In the genomic region with DNA sequence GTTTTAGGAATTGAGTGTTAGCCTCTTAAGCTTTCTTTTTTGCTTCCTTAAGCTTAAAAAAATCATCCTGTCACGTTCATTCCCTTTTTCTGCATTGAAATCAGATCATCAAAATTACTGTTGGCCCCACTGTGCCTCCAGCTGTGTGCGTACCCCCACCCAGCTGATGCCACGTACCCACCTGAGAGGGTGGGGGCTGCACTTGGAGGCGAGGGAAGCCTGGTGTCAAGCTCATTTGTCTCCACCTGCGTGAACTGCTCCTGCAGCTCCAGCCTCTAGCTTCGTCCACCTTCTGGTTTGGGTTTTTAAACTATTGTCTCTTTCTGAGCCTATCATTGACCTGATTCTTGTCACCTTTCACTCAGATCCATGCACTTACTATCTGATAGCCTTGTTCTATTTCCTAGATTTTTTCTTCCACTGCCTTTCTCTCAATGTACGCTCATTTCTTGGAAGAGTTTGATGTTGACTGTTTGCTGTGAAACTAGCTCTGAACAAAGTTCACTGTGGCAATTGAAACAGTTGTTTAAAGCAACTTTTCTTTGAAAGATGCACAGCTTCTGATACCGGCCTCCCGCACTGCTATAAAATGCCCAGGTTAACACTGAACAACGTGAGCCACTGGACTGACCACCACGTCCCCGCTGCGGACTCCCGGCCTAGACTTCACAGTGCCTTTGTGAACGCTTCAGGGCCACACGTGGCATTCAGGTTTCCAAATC, we compare ENCODE assay signal across 2 cellular contexts.
TF ChIP-seq lines count a peak whose summit lies in the region.

No MANE protein-coding gene starts in this region.

TF ChIP-seq in GM12878, 131 proteins besides CTCF, POLR2A, EP300 and RAD21:
- TF ChIP-seq POLR2AphosphoS5 (IDR thresholded peaks at IDR 0.05; ENCODE audit: low read length) (0 out of 2 replicates have a peak, but pooled peaks have one; percentile 23), RFX5 (IDR thresholded peaks at IDR 0.05; ENCODE audit: low read depth, low read length) (0 out of 2 replicates have a peak, but pooled peaks have one; percentile 17), PAX5 (IDR thresholded peaks at IDR 0.05; ENCODE audit: borderline replicate concordance, low read depth, low read length) (0 out of 2 replicates have a peak, but pooled peaks have one; percentile 1), IKZF2 (IDR thresholded peaks at IDR 0.05) (no peak), SMARCA5 (IDR thresholded peaks at IDR 0.05) (no peak), ZNF207 (IDR thresholded peaks at IDR 0.05; ENCODE audit: borderline replicate concordance) (no peak), ZNF274 (IDR thresholded peaks at IDR 0.05; ENCODE audit: insufficient read depth, insufficient read length) (no peak)
- TF ChIP-seq, protein P1, sequence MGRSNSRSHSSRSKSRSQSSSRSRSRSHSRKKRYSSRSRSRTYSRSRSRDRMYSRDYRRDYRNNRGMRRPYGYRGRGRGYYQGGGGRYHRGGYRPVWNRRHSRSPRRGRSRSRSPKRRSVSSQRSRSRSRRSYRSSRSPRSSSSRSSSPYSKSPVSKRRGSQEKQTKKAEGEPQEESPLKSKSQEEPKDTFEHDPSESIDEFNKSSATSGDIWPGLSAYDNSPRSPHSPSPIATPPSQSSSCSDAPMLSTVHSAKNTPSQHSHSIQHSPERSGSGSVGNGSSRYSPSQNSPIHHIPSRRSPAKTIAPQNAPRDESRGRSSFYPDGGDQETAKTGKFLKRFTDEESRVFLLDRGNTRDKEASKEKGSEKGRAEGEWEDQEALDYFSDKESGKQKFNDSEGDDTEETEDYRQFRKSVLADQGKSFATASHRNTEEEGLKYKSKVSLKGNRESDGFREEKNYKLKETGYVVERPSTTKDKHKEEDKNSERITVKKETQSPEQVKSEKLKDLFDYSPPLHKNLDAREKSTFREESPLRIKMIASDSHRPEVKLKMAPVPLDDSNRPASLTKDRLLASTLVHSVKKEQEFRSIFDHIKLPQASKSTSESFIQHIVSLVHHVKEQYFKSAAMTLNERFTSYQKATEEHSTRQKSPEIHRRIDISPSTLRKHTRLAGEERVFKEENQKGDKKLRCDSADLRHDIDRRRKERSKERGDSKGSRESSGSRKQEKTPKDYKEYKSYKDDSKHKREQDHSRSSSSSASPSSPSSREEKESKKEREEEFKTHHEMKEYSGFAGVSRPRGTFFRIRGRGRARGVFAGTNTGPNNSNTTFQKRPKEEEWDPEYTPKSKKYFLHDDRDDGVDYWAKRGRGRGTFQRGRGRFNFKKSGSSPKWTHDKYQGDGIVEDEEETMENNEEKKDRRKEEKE (IDR thresholded peaks at IDR 0.05): no peak

TF ChIP-seq in HepG2, 621 proteins besides CTCF, POLR2A, EP300 and RAD21 (continues in another document):
- TF ChIP-seq ZNF607 (CRISPR knock-in tag; IDR thresholded peaks at IDR 0.05; ENCODE audit: borderline replicate concordance) (no peak), HNF4A (CRISPR knock-in tag; IDR thresholded peaks at IDR 0.05) (peak; percentile 34; the same call in 1 of the 2 replicates), NRL (CRISPR knock-in tag; IDR thresholded peaks at IDR 0.05; ENCODE audit: borderline replicate concordance) (0 out of 2 replicates have a peak, but pooled peaks have one; percentile 32), ZNF205 (CRISPR knock-in tag; IDR thresholded peaks at IDR 0.05) (0 out of 2 replicates have a peak, but pooled peaks have one; percentile 55), SALL1 (CRISPR knock-in tag; IDR thresholded peaks at IDR 0.05) (peak; percentile 0; the same call in 1 of the 2 replicates), NFRKB (IDR thresholded peaks at IDR 0.05) (no peak), CBX5 (CRISPR knock-in tag; IDR thresholded peaks at IDR 0.05; ENCODE audit: borderline replicate concordance) (no peak), MEIS1 (CRISPR knock-in tag; IDR thresholded peaks at IDR 0.05; ENCODE audit: borderline replicate concordance) (0 out of 2 replicates have a peak, but pooled peaks have one; percentile 12), DMAP1 (CRISPR knock-in tag; IDR thresholded peaks at IDR 0.05) (0 out of 2 replicates have a peak, but pooled peaks have one; percentile 25), ZNF335 (CRISPR knock-in tag; IDR thresholded peaks at IDR 0.05) (no peak), ZBTB7B (CRISPR knock-in tag; IDR thresholded peaks at IDR 0.05) (peak; percentile 42; the same call in 1 of the 2 replicates), YY1 (IDR thresholded peaks at IDR 0.05; ENCODE audit: insufficient read depth, insufficient replicate concordance, low read depth, low read length) (no peak), ZNF124 (CRISPR knock-in tag; IDR thresholded peaks at IDR 0.05) (0 out of 2 replicates have a peak, but pooled peaks have one; percentile 27), ZNF547 (CRISPR knock-in tag; IDR thresholded peaks at IDR 0.05) (0 out of 2 replicates have a peak, but pooled peaks have one; percentile 30), NFKB2 (CRISPR knock-in tag; IDR thresholded peaks at IDR 0.05; ENCODE audit: borderline replicate concordance) (0 out of 2 replicates have a peak, but pooled peaks have one; percentile 35), ZNF17 (CRISPR knock-in tag; IDR thresholded peaks at IDR 0.05) (no peak), ZNF839 (CRISPR knock-in tag; IDR thresholded peaks at IDR 0.05; ENCODE audit: borderline replicate concordance) (no peak), TBX2 (CRISPR knock-in tag; IDR thresholded peaks at IDR 0.05; ENCODE audit: borderline replicate concordance) (0 out of 2 replicates have a peak, but pooled peaks have one; percentile 22)
- TF ChIP-seq, protein P2, sequence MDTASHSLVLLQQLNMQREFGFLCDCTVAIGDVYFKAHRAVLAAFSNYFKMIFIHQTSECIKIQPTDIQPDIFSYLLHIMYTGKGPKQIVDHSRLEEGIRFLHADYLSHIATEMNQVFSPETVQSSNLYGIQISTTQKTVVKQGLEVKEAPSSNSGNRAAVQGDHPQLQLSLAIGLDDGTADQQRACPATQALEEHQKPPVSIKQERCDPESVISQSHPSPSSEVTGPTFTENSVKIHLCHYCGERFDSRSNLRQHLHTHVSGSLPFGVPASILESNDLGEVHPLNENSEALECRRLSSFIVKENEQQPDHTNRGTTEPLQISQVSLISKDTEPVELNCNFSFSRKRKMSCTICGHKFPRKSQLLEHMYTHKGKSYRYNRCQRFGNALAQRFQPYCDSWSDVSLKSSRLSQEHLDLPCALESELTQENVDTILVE (CRISPR knock-in tag; IDR thresholded peaks at IDR 0.05): no peak
- TF ChIP-seq, protein P3, sequence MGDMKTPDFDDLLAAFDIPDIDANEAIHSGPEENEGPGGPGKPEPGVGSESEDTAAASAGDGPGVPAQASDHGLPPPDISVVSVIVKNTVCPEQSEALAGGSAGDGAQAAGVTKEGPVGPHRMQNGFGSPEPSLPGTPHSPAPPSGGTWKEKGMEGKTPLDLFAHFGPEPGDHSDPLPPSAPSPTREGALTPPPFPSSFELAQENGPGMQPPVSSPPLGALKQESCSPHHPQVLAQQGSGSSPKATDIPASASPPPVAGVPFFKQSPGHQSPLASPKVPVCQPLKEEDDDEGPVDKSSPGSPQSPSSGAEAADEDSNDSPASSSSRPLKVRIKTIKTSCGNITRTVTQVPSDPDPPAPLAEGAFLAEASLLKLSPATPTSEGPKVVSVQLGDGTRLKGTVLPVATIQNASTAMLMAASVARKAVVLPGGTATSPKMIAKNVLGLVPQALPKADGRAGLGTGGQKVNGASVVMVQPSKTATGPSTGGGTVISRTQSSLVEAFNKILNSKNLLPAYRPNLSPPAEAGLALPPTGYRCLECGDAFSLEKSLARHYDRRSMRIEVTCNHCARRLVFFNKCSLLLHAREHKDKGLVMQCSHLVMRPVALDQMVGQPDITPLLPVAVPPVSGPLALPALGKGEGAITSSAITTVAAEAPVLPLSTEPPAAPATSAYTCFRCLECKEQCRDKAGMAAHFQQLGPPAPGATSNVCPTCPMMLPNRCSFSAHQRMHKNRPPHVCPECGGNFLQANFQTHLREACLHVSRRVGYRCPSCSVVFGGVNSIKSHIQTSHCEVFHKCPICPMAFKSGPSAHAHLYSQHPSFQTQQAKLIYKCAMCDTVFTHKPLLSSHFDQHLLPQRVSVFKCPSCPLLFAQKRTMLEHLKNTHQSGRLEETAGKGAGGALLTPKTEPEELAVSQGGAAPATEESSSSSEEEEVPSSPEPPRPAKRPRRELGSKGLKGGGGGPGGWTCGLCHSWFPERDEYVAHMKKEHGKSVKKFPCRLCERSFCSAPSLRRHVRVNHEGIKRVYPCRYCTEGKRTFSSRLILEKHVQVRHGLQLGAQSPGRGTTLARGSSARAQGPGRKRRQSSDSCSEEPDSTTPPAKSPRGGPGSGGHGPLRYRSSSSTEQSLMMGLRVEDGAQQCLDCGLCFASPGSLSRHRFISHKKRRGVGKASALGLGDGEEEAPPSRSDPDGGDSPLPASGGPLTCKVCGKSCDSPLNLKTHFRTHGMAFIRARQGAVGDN (CRISPR knock-in tag; IDR thresholded peaks at IDR 0.05): 0 out of 2 replicates have a peak, but pooled peaks have one; percentile 18
- TF ChIP-seq, protein P4, sequence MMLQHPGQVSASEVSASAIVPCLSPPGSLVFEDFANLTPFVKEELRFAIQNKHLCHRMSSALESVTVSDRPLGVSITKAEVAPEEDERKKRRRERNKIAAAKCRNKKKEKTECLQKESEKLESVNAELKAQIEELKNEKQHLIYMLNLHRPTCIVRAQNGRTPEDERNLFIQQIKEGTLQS (CRISPR knock-in tag; IDR thresholded peaks at IDR 0.05): peak; percentile 13; the same call in 1 of the 2 replicates
- TF ChIP-seq, protein P5, sequence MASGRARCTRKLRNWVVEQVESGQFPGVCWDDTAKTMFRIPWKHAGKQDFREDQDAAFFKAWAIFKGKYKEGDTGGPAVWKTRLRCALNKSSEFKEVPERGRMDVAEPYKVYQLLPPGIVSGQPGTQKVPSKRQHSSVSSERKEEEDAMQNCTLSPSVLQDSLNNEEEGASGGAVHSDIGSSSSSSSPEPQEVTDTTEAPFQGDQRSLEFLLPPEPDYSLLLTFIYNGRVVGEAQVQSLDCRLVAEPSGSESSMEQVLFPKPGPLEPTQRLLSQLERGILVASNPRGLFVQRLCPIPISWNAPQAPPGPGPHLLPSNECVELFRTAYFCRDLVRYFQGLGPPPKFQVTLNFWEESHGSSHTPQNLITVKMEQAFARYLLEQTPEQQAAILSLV (CRISPR knock-in tag; IDR thresholded peaks at IDR 0.05; ENCODE audit: borderline replicate concordance): 0 out of 2 replicates have a peak, but pooled peaks have one; percentile 12
- TF ChIP-seq, protein P6, sequence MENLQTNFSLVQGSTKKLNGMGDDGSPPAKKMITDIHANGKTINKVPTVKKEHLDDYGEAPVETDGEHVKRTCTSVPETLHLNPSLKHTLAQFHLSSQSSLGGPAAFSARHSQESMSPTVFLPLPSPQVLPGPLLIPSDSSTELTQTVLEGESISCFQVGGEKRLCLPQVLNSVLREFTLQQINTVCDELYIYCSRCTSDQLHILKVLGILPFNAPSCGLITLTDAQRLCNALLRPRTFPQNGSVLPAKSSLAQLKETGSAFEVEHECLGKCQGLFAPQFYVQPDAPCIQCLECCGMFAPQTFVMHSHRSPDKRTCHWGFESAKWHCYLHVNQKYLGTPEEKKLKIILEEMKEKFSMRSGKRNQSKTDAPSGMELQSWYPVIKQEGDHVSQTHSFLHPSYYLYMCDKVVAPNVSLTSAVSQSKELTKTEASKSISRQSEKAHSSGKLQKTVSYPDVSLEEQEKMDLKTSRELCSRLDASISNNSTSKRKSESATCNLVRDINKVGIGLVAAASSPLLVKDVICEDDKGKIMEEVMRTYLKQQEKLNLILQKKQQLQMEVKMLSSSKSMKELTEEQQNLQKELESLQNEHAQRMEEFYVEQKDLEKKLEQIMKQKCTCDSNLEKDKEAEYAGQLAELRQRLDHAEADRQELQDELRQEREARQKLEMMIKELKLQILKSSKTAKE (CRISPR knock-in tag; IDR thresholded peaks at IDR 0.05; ENCODE audit: borderline replicate concordance): no peak
- TF ChIP-seq, protein P7, sequence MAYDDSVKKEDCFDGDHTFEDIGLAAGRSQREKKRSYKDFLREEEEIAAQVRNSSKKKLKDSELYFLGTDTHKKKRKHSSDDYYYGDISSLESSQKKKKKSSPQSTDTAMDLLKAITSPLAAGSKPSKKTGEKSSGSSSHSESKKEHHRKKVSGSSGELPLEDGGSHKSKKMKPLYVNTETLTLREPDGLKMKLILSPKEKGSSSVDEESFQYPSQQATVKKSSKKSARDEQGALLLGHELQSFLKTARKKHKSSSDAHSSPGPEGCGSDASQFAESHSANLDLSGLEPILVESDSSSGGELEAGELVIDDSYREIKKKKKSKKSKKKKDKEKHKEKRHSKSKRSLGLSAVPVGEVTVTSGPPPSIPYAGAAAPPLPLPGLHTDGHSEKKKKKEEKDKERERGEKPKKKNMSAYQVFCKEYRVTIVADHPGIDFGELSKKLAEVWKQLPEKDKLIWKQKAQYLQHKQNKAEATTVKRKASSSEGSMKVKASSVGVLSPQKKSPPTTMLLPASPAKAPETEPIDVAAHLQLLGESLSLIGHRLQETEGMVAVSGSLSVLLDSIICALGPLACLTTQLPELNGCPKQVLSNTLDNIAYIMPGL (CRISPR knock-in tag; IDR thresholded peaks at IDR 0.05; ENCODE audit: borderline replicate concordance in 1 of 2, low read depth in 1 of 2): no peak
- TF ChIP-seq, protein P8, sequence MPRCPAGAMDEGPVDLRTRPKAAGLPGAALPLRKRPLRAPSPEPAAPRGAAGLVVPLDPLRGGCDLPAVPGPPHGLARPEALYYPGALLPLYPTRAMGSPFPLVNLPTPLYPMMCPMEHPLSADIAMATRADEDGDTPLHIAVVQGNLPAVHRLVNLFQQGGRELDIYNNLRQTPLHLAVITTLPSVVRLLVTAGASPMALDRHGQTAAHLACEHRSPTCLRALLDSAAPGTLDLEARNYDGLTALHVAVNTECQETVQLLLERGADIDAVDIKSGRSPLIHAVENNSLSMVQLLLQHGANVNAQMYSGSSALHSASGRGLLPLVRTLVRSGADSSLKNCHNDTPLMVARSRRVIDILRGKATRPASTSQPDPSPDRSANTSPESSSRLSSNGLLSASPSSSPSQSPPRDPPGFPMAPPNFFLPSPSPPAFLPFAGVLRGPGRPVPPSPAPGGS (CRISPR knock-in tag; IDR thresholded peaks at IDR 0.05): peak; percentile 46; the same call in 1 of the 2 replicates
- TF ChIP-seq, protein P9, sequence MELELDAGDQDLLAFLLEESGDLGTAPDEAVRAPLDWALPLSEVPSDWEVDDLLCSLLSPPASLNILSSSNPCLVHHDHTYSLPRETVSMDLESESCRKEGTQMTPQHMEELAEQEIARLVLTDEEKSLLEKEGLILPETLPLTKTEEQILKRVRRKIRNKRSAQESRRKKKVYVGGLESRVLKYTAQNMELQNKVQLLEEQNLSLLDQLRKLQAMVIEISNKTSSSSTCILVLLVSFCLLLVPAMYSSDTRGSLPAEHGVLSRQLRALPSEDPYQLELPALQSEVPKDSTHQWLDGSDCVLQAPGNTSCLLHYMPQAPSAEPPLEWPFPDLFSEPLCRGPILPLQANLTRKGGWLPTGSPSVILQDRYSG (CRISPR knock-in tag; IDR thresholded peaks at IDR 0.05): no peak
- TF ChIP-seq, protein P10, sequence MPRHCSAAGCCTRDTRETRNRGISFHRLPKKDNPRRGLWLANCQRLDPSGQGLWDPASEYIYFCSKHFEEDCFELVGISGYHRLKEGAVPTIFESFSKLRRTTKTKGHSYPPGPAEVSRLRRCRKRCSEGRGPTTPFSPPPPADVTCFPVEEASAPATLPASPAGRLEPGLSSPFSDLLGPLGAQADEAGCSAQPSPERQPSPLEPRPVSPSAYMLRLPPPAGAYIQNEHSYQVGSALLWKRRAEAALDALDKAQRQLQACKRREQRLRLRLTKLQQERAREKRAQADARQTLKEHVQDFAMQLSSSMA (CRISPR knock-in tag; IDR thresholded peaks at IDR 0.05): no peak
